In genomic region chr18:79719478-79720358, GRCh38 we compare ENCODE assay signal across 1 cellular context.
A peak's percentile ranks its signal among the peaks of the same experiment; 100 is the strongest.
TF ChIP-seq lines count a peak whose summit lies in the region.

No MANE protein-coding gene starts in this region.

TF ChIP-seq in HEK293, 187 proteins besides CTCF, POLR2A, EP300 and RAD21 (continued from another document):
- TF ChIP-seq, protein P1, sequence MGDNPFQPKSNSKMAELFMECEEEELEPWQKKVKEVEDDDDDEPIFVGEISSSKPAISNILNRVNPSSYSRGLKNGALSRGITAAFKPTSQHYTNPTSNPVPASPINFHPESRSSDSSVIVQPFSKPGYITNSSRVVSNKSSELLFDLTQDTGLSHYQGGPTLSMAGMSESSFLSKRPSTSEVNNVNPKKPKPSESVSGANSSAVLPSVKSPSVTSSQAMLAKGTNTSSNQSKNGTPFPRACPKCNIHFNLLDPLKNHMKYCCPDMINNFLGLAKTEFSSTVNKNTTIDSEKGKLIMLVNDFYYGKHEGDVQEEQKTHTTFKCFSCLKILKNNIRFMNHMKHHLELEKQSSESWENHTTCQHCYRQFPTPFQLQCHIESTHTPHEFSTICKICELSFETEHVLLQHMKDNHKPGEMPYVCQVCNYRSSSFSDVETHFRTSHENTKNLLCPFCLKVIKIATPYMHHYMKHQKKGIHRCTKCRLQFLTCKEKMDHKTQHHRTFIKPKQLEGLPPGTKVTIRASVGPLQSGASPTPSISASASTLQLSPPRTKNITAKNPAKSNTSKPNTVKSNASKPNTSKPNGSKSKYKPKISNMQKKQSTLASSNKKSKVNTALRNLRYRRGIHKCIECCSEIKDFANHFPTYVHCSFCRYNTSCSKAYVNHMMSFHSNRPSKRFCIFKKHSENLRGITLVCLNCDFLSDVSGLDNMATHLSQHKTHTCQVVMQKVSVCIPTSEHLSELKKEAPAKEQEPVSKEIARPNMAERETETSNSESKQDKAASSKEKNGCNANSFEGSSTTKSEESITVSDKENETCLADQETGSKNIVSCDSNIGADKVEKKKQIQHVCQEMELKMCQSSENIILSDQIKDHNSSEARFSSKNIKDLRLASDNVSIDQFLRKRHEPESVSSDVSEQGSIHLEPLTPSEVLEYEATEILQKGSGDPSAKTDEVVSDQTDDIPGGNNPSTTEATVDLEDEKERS (tag by site-specific recombination; IDR thresholded peaks at IDR 0.05), result peak; percentile 95
- TF ChIP-seq ZNF76 (tag by site-specific recombination; IDR thresholded peaks at IDR 0.05; ENCODE audit: borderline replicate concordance, low read depth) (peak; percentile 45; the same call in 1 of the 2 replicates), ZNF623 (tag by site-specific recombination; IDR thresholded peaks at IDR 0.05) (peak; percentile 11; the same call in 1 of the 2 replicates), ZNF416 (tag by site-specific recombination; IDR thresholded peaks at IDR 0.05) (peak; percentile 80), RBAK (tag by site-specific recombination; IDR thresholded peaks at IDR 0.05) (peak; percentile 62; the same call in 1 of the 2 replicates), ZNF335 (tag by site-specific recombination; conservative IDR thresholded peaks at IDR 0.05) (peak; percentile 41; the same call in 1 of the 2 replicates), GLI4 (tag by site-specific recombination; IDR thresholded peaks at IDR 0.05) (peak; percentile 19; the same call in 1 of the 2 replicates), IKZF3 (tag by site-specific recombination; IDR thresholded peaks at IDR 0.05) (peak; percentile 71), KLF9 (tag by site-specific recombination; IDR thresholded peaks at IDR 0.05; ENCODE audit: low read depth) (peak; percentile 46), ZBTB48 (tag by site-specific recombination; IDR thresholded peaks at IDR 0.05) (0 out of 2 replicates have a peak, but pooled peaks have one; percentile 18), SP2 (tag by site-specific recombination; IDR thresholded peaks at IDR 0.05) (peak; percentile 19; the same call in 1 of the 2 replicates), ZNF248 (tag by site-specific recombination; IDR thresholded peaks at IDR 0.05) (0 out of 2 replicates have a peak, but pooled peaks have one; percentile 25), ZEB2 (tag by site-specific recombination; IDR thresholded peaks at IDR 0.05) (0 out of 2 replicates have a peak, but pooled peaks have one; percentile 26), SP7 (tag by site-specific recombination; IDR thresholded peaks at IDR 0.05) (peak; percentile 80), ZNF26 (tag by site-specific recombination; IDR thresholded peaks at IDR 0.05) (peak; percentile 28; the same call in 1 of the 2 replicates), ZNF391 (tag by site-specific recombination; IDR thresholded peaks at IDR 0.05; ENCODE audit: borderline replicate concordance, low read depth) (peak; percentile 6; the same call in 1 of the 2 replicates), ZNF24 (tag by site-specific recombination; IDR thresholded peaks at IDR 0.05) (peak; percentile 74; the same call in 1 of the 2 replicates), HIC1 (tag by site-specific recombination; IDR thresholded peaks at IDR 0.05) (0 out of 2 replicates have a peak, but pooled peaks have one; percentile 19), GLIS2 (tag by site-specific recombination; IDR thresholded peaks at IDR 0.05) (0 out of 2 replicates have a peak, but pooled peaks have one; percentile 27), ZSCAN18 (tag by site-specific recombination; IDR thresholded peaks at IDR 0.05) (peak; percentile 67; the same call in 1 of the 2 replicates), ZBTB21 (tag by site-specific recombination; IDR thresholded peaks at IDR 0.05) (peak; percentile 91), SETDB1 (IDR thresholded peaks at IDR 0.05; ENCODE audit: insufficient read length, low read length) (peak; percentile 75), ZNF146 (tag by site-specific recombination; IDR thresholded peaks at IDR 0.05) (peak; percentile 5; the same call in 1 of the 2 replicates), KLF8 (tag by site-specific recombination; IDR thresholded peaks at IDR 0.05) (peak; percentile 47; the same call in 1 of the 2 replicates), ZNF558 (tag by site-specific recombination; IDR thresholded peaks at IDR 0.05) (peak; percentile 46), GLIS1 (tag by site-specific recombination; IDR thresholded peaks at IDR 0.05) (peak; percentile 19; the same call in 1 of the 2 replicates)
- TF ChIP-seq, protein P2, sequence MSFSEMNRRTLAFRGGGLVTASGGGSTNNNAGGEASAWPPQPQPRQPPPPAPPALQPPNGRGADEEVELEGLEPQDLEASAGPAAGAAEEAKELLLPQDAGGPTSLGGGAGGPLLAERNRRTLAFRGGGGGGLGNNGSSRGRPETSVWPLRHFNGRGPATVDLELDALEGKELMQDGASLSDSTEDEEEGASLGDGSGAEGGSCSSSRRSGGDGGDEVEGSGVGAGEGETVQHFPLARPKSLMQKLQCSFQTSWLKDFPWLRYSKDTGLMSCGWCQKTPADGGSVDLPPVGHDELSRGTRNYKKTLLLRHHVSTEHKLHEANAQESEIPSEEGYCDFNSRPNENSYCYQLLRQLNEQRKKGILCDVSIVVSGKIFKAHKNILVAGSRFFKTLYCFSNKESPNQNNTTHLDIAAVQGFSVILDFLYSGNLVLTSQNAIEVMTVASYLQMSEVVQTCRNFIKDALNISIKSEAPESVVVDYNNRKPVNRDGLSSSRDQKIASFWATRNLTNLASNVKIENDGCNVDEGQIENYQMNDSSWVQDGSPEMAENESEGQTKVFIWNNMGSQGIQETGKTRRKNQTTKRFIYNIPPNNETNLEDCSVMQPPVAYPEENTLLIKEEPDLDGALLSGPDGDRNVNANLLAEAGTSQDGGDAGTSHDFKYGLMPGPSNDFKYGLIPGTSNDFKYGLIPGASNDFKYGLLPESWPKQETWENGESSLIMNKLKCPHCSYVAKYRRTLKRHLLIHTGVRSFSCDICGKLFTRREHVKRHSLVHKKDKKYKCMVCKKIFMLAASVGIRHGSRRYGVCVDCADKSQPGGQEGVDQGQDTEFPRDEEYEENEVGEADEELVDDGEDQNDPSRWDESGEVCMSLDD (tag by site-specific recombination; IDR thresholded peaks at IDR 0.05), result 0 out of 2 replicates have a peak, but pooled peaks have one; percentile 28
- TF ChIP-seq, protein P3, sequence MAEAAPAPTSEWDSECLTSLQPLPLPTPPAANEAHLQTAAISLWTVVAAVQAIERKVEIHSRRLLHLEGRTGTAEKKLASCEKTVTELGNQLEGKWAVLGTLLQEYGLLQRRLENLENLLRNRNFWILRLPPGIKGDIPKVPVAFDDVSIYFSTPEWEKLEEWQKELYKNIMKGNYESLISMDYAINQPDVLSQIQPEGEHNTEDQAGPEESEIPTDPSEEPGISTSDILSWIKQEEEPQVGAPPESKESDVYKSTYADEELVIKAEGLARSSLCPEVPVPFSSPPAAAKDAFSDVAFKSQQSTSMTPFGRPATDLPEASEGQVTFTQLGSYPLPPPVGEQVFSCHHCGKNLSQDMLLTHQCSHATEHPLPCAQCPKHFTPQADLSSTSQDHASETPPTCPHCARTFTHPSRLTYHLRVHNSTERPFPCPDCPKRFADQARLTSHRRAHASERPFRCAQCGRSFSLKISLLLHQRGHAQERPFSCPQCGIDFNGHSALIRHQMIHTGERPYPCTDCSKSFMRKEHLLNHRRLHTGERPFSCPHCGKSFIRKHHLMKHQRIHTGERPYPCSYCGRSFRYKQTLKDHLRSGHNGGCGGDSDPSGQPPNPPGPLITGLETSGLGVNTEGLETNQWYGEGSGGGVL (tag by site-specific recombination; IDR thresholded peaks at IDR 0.05), result peak; percentile 47
- TF ChIP-seq, protein P4, sequence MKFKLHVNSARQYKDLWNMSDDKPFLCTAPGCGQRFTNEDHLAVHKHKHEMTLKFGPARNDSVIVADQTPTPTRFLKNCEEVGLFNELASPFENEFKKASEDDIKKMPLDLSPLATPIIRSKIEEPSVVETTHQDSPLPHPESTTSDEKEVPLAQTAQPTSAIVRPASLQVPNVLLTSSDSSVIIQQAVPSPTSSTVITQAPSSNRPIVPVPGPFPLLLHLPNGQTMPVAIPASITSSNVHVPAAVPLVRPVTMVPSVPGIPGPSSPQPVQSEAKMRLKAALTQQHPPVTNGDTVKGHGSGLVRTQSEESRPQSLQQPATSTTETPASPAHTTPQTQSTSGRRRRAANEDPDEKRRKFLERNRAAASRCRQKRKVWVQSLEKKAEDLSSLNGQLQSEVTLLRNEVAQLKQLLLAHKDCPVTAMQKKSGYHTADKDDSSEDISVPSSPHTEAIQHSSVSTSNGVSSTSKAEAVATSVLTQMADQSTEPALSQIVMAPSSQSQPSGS (tag by site-specific recombination; IDR thresholded peaks at IDR 0.05; ENCODE audit: low read depth), result peak; percentile 96
- TF ChIP-seq, protein P5, sequence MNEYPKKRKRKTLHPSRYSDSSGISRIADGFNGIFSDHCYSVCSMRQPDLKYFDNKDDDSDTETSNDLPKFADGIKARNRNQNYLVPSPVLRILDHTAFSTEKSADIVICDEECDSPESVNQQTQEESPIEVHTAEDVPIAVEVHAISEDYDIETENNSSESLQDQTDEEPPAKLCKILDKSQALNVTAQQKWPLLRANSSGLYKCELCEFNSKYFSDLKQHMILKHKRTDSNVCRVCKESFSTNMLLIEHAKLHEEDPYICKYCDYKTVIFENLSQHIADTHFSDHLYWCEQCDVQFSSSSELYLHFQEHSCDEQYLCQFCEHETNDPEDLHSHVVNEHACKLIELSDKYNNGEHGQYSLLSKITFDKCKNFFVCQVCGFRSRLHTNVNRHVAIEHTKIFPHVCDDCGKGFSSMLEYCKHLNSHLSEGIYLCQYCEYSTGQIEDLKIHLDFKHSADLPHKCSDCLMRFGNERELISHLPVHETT (tag by site-specific recombination; IDR thresholded peaks at IDR 0.05), result peak; percentile 56
